37 cellular contexts compared by ENCODE assay signal in genomic region chr13:61612192-61612591, GRCh38.
"Had no signal": no experiment of that assay in that cellular context is flagged by ENCODE, and none has a peak within 500 bp of the region (broad histone marks: within the 10 kb centered on the region; RNA-seq: fewer than 3 reads in every experiment).

No MANE protein-coding gene starts in this region.

- DNase-seq: activated B cell treated with CpG ODN at 0.5 μM for 24 hours; activated CD4-positive, alpha-beta memory T cell treated with anti-CD3 and anti-CD28 coated beads for 36 hours; activated CD4-positive, alpha-beta T cell treated with anti-CD3 and anti-CD28 coated beads for 4 hours; activated CD4-positive, alpha-beta T cell treated with anti-CD3 and anti-CD28 coated beads, Interleukin-2, amount 10 ng/mL, durations not matched to agents 24 days and 14 days; activated CD4-positive, alpha-beta T cell treated with anti-CD3 and anti-CD28 coated beads, Interleukin-2, amount 50 U/mL, for 1 hour; activated CD4-positive, alpha-beta T cell treated with anti-CD3 and anti-CD28 coated beads, Interleukin-2, amount 50 U/mL, for 4 hours; activated CD4-positive, CD25-positive, alpha-beta regulatory T cell treated with anti-CD3 and anti-CD28 coated beads, Interleukin-2, amount 50 U/mL, for 72 hours; activated CD8-positive, alpha-beta memory T cell treated with anti-CD3 and anti-CD28 coated beads, Interleukin-2, amount 50 U/mL, for 4 hours; activated CD8-positive, alpha-beta T cell treated with anti-CD3 and anti-CD28 coated beads for 36 hours; activated effector memory CD4-positive, alpha-beta T cell treated with anti-CD3 and anti-CD28 coated beads, Interleukin-2, amount 50 U/mL, for 16 hours; activated gamma-delta T cell treated with Interleukin-2 at 50 U/mL for 16 hours; activated naive CD4-positive, alpha-beta T cell; activated naive CD4-positive, alpha-beta T cell treated with anti-CD3 and anti-CD28 coated beads for 36 hours; activated naive CD4-positive, alpha-beta T cell treated with anti-CD3 and anti-CD28 coated beads, Interleukin-2, amount 50 U/mL, for 16 hours; activated naive CD8-positive, alpha-beta T cell treated with anti-CD3 and anti-CD28 coated beads for 36 hours; activated T-cell treated with anti-CD3 and anti-CD28 coated beads for 4 hours; activated T-cell treated with anti-CD3 and anti-CD28 coated beads, Interleukin-2, amount 50 U/mL, for 1 hour; activated T-cell treated with anti-CD3 and anti-CD28 coated beads, Interleukin-2, amount 50 U/mL, for 4 hours; activated T-cell treated with anti-CD3 and anti-CD28 coated beads, Interleukin-2, amount 50 U/mL, for 72 hours; adrenal gland; amniotic stem cell; aorta; body of pancreas; brain microvascular endothelial cell; central memory CD4-positive, alpha-beta T cell; T-helper 1 cell; T-helper 2 cell; T-helper 9 cell had no signal

- H3K4me1 ChIP-seq: adrenal gland, body of pancreas, breast epithelium had no signal

- H3K36me3 ChIP-seq: adrenal gland, brain microvascular endothelial cell, breast epithelium had no signal

- H3K9me3 Mint-ChIP-seq: activated naive CD4-positive, alpha-beta T cell treated with anti-CD3 and anti-CD28 coated beads for 36 hours had no signal

- H3K4me1 Mint-ChIP-seq: activated B cell treated with CpG ODN at 0.5 μM for 24 hours; activated CD4-positive, alpha-beta T cell treated with anti-CD3 and anti-CD28 coated beads, Interleukin-2, amount 10 ng/mL, durations not matched to agents 24 days and 14 days; activated naive CD8-positive, alpha-beta T cell treated with anti-CD3 and anti-CD28 coated beads for 36 hours; activated T-helper 17 cell treated with anti-CD3 and anti-CD28 coated beads, Interleukin-2, amount 50 U/mL, for 72 hours had no signal

- H3K27me3 Mint-ChIP-seq: activated B cell treated with CpG ODN at 0.5 μM for 24 hours; activated CD4-positive, alpha-beta memory T cell treated with anti-CD3 and anti-CD28 coated beads for 36 hours; activated CD4-positive, alpha-beta T cell treated with anti-CD3 and anti-CD28 coated beads, Interleukin-2, amount 10 ng/mL, durations not matched to agents 24 days and 14 days; activated CD8-positive, alpha-beta T cell treated with anti-CD3 and anti-CD28 coated beads for 36 hours; activated naive CD8-positive, alpha-beta T cell treated with anti-CD3 and anti-CD28 coated beads for 36 hours; activated T-helper 17 cell treated with anti-CD3 and anti-CD28 coated beads, Interleukin-2, amount 50 U/mL, for 72 hours had no signal

- H3K9me3 ChIP-seq: adrenal gland, body of pancreas, breast epithelium had no signal

- H3K4me3 Mint-ChIP-seq: activated B cell treated with CpG ODN at 0.5 μM for 24 hours; activated CD4-positive, alpha-beta memory T cell treated with anti-CD3 and anti-CD28 coated beads for 36 hours; activated CD4-positive, alpha-beta T cell treated with anti-CD3 and anti-CD28 coated beads, Interleukin-2, amount 10 ng/mL, durations not matched to agents 24 days and 14 days; activated CD8-positive, alpha-beta T cell treated with anti-CD3 and anti-CD28 coated beads for 36 hours; activated naive CD4-positive, alpha-beta T cell treated with anti-CD3 and anti-CD28 coated beads for 36 hours; activated naive CD8-positive, alpha-beta T cell treated with anti-CD3 and anti-CD28 coated beads for 36 hours; activated T-cell treated with anti-CD3 and anti-CD28 coated beads, Interleukin-2, amount 50 U/mL, for 4 hours; activated T-cell treated with anti-CD3 and anti-CD28 coated beads, Interleukin-2, amount 50 U/mL, for 72 hours; activated T-helper 1 cell treated with anti-CD3 and anti-CD28 coated beads, Interleukin-12 subunit alpha, Interleukin-12 subunit beta, Interleukin-2, Interleukin-4 antibody, amounts not matched to agents 30 ng/mL and 10 ng/mL and 1 ng/mL, durations not matched to agents 14 hours and 24 hours and 36 hours; activated T-helper 17 cell treated with anti-CD3 and anti-CD28 coated beads, Interleukin-2, amount 50 U/mL, for 72 hours; T-helper 1 cell treated with Interleukin-12 subunit alpha and Interleukin-12 subunit beta and Interleukin-4 antibody, amounts not matched to agents 30 μg/mL and 1 μg/mL, for 36 hours; T-helper 2 cell treated with Interferon-gamma antibody and Interleukin-4, amounts not matched to agents 5 μg/mL and 100 μg/mL, for 36 hours had no signal

- FAIRE-seq: astrocyte, TTC549 had no signal

- H3K27ac Mint-ChIP-seq: activated B cell treated with CpG ODN at 0.5 μM for 24 hours; activated CD4-positive, alpha-beta memory T cell treated with anti-CD3 and anti-CD28 coated beads for 36 hours; activated CD4-positive, alpha-beta T cell treated with anti-CD3 and anti-CD28 coated beads, Interleukin-2, amount 10 ng/mL, durations not matched to agents 24 days and 14 days; activated CD8-positive, alpha-beta T cell treated with anti-CD3 and anti-CD28 coated beads for 36 hours; activated naive CD4-positive, alpha-beta T cell treated with anti-CD3 and anti-CD28 coated beads for 36 hours; activated naive CD4-positive, alpha-beta T cell treated with anti-CD3 and anti-CD28 coated beads, Interleukin-2, amount 50 U/mL, for 72 hours; activated naive CD8-positive, alpha-beta T cell treated with anti-CD3 and anti-CD28 coated beads for 36 hours; activated T-cell treated with anti-CD3 and anti-CD28 coated beads, Interleukin-2, amount 50 U/mL, for 72 hours; activated T-helper 1 cell treated with anti-CD3 and anti-CD28 coated beads, Interleukin-12 subunit alpha, Interleukin-12 subunit beta, Interleukin-2, Interleukin-4 antibody, amounts not matched to agents 30 ng/mL and 10 ng/mL and 1 ng/mL, durations not matched to agents 14 hours and 24 hours and 36 hours; activated T-helper 17 cell treated with anti-CD3 and anti-CD28 coated beads, Interleukin-2, amount 50 U/mL, for 72 hours; T-helper 1 cell treated with Interleukin-12 subunit alpha and Interleukin-12 subunit beta and Interleukin-4 antibody, amounts not matched to agents 30 μg/mL and 1 μg/mL, for 36 hours; T-helper 2 cell treated with Interferon-gamma antibody and Interleukin-4, amounts not matched to agents 5 μg/mL and 100 μg/mL, for 36 hours had no signal

- H3K27me3 ChIP-seq: adrenal gland, body of pancreas, brain microvascular endothelial cell, breast epithelium had no signal

- H3K4me3 ChIP-seq: adrenal gland, body of pancreas, breast epithelium had no signal

- ATAC-seq: activated CD8-positive, alpha-beta T cell treated with anti-CD3 and anti-CD28 coated beads for 36 hours; activated naive CD4-positive, alpha-beta T cell treated with anti-CD3 and anti-CD28 coated beads, Interleukin-2, amount 50 U/mL, for 72 hours; activated T-cell treated with anti-CD3 and anti-CD28 coated beads, Interleukin-2, amount 50 U/mL, for 4 hours; activated T-cell treated with anti-CD3 and anti-CD28 coated beads, Interleukin-2, amount 50 U/mL, for 72 hours; activated T-helper 17 cell treated with anti-CD3 and anti-CD28 coated beads, Interleukin-2, amount 50 U/mL, for 72 hours; body of pancreas had no signal

- H3K27ac ChIP-seq: adrenal gland, body of pancreas, brain microvascular endothelial cell, breast epithelium, VCaP had no signal
